21 cellular contexts compared by ENCODE assay signal in genomic region chr4:71692963-71693362, GRCh38.
"Had no signal": no experiment of that assay in that cellular context is flagged by ENCODE, and none has a peak within 500 bp of the region (broad histone marks: within the 10 kb centered on the region; RNA-seq: fewer than 3 reads in every experiment).

No MANE protein-coding gene starts in this region.

- H3K9me3 ChIP-seq: SK-N-SH had no signal

- DNase-seq: Kasumi-1, MM.1S, NCI-H1092 treated with DMSO at 0.1 percent for 48 hours, NCI-H1436, NCI-H187, NCI-H2081 treated with DMSO at 0.1 percent for 48 hours, NCI-H2171, NCI-H226, NCI-H446, NCI-H510A, NCI-H524 treated with DMSO at 0.1 percent for 48 hours, NCI-H69, NCI-H774, PC-3, SHP77, SK-N-SH, SW 1271 had no signal

- H3K27ac ChIP-seq: KMS-11, RWPE1 had no signal

- ATAC-seq: K562, Panc1, PC-3 had no signal

- H3K4me3 ChIP-seq: K562 had no signal

- H3K9ac ChIP-seq: KMS-11, SK-N-SH had no signal
